1 cellular context compared by ENCODE assay signal in genomic region chr9:33162721-33163311, GRCh38.
TF ChIP-seq lines count a peak whose summit lies in the region.

No MANE protein-coding gene starts in this region.

TF ChIP-seq in HepG2, 621 proteins besides CTCF, POLR2A, EP300 and RAD21 (continues in another document):
- TF ChIP-seq PAXIP1 (CRISPR knock-in tag; conservative IDR thresholded peaks at IDR 0.05) (peak; percentile 40; the same call in 1 of the 2 replicates), ZNF432 (CRISPR knock-in tag; IDR thresholded peaks at IDR 0.05; ENCODE audit: borderline replicate concordance) (no peak), ATF4 (CRISPR knock-in tag; IDR thresholded peaks at IDR 0.05) (peak in 1 of 2 experiments; percentile 85; a peak in 2 of 4 replicates), SOX5 (CRISPR knock-in tag; IDR thresholded peaks at IDR 0.05; ENCODE audit: borderline replicate concordance) (peak; percentile 50), FOXP4 (CRISPR knock-in tag; IDR thresholded peaks at IDR 0.05) (peak; percentile 51; the same call in 1 of the 2 replicates), MYPOP (CRISPR knock-in tag; IDR thresholded peaks at IDR 0.05) (peak; percentile 58; the same call in 1 of the 2 replicates), CREB3 (CRISPR knock-in tag; IDR thresholded peaks at IDR 0.05) (no peak), YEATS4 (CRISPR knock-in tag; IDR thresholded peaks at IDR 0.05; ENCODE audit: borderline replicate concordance) (0 out of 2 replicates have a peak, but pooled peaks have one; percentile 27), ZNF772 (CRISPR knock-in tag; IDR thresholded peaks at IDR 0.05) (0 out of 2 replicates have a peak, but pooled peaks have one; percentile 24), LCORL (IDR thresholded peaks at IDR 0.05) (no peak), LCORL (CRISPR knock-in tag; IDR thresholded peaks at IDR 0.05) (peak; percentile 71; the same call in 1 of the 2 replicates), NR2F6 (IDR thresholded peaks at IDR 0.05) (no peak), NR2F6 (CRISPR knock-in tag; IDR thresholded peaks at IDR 0.05) (0 out of 2 replicates have a peak, but pooled peaks have one; percentile 23), THYN1 (CRISPR knock-in tag; IDR thresholded peaks at IDR 0.05; ENCODE audit: borderline replicate concordance, low read depth) (no peak), POLR2AphosphoS2 (IDR thresholded peaks at IDR 0.05; ENCODE audit: low read depth, low read length) (no peak), ZSCAN20 (CRISPR knock-in tag; IDR thresholded peaks at IDR 0.05; ENCODE audit: borderline replicate concordance) (no peak), FOXA3 (CRISPR knock-in tag; IDR thresholded peaks at IDR 0.05) (peak; percentile 6; the same call in 1 of the 2 replicates), EHMT2 (IDR thresholded peaks at IDR 0.05; ENCODE audit: borderline replicate concordance, low read depth, low read length) (0 out of 2 replicates have a peak, but pooled peaks have one; percentile 51), AGO1 (IDR thresholded peaks at IDR 0.05; ENCODE audit: low read depth, low read length, poor library complexity, severe bottlenecking) (no peak), ELF3 (CRISPR knock-in tag; IDR thresholded peaks at IDR 0.05) (peak; percentile 42; the same call in 1 of the 2 replicates), HMG20A (CRISPR knock-in tag; IDR thresholded peaks at IDR 0.05; ENCODE audit: borderline replicate concordance) (peak; percentile 41; the same call in 1 of the 2 replicates), CEBPG (CRISPR knock-in tag; IDR thresholded peaks at IDR 0.05) (peak; percentile 72), BHLHE40 (IDR thresholded peaks at IDR 0.05; ENCODE audit: low read length) (peak; percentile 69), ARID4A (CRISPR knock-in tag; IDR thresholded peaks at IDR 0.05; ENCODE audit: borderline replicate concordance) (peak; percentile 62; the same call in 1 of the 2 replicates), PRDM10 (CRISPR knock-in tag; IDR thresholded peaks at IDR 0.05; ENCODE audit: low read depth) (0 out of 2 replicates have a peak, but pooled peaks have one; percentile 34), HNF4A (CRISPR knock-in tag; IDR thresholded peaks at IDR 0.05) (peak; percentile 42; the same call in 1 of the 2 replicates), BCL6 (CRISPR knock-in tag; IDR thresholded peaks at IDR 0.05) (peak; percentile 74), ZBTB10 (CRISPR knock-in tag; IDR thresholded peaks at IDR 0.05; ENCODE audit: borderline replicate concordance) (no peak), ZNF18 (CRISPR knock-in tag; IDR thresholded peaks at IDR 0.05; ENCODE audit: insufficient replicate concordance) (no peak), TFAP4 (IDR thresholded peaks at IDR 0.05; ENCODE audit: borderline replicate concordance, low read depth) (peak; percentile 34; the same call in 1 of the 2 replicates), NR3C1 (CRISPR knock-in tag; IDR thresholded peaks at IDR 0.05) (no peak), GLI4 (CRISPR knock-in tag; IDR thresholded peaks at IDR 0.05; ENCODE audit: borderline replicate concordance) (no peak)
